In genomic region chr5:56910123-56910951, GRCh38 we compare ENCODE assay signal across 8 cellular contexts. TPM values are rescaled to one million over a fixed set of nuclear protein-coding genes. Genes with fewer than 3 reads are reported as not detected.
DNase-seq lines count a peak whose midpoint lies in the region; ATAC-seq and TF ChIP-seq lines count a peak whose summit lies in the region.

No MANE protein-coding gene starts in this region.

- no peaks in the 10 kb centered on the region for H3K36me3 ChIP-seq in Loucy (ENCODE audit: insufficient read depth, low read length)
- no peaks in the 10 kb centered on the region for H3K36me3 ChIP-seq in endodermal cell (ENCODE audit: control insufficient read depth, insufficient read depth, low read length)
- no peaks in the 10 kb centered on the region for H3K36me3 ChIP-seq in muscle layer of colon (ENCODE audit: insufficient read depth, low read length)
- H3K36me3 ChIP-seq in thoracic aorta = no peaks in the 10 kb centered on the region

- H3K27me3 ChIP-seq in Loucy (ENCODE audit: insufficient read depth, low read length, poor library complexity, severe bottlenecking) (no peaks in the 10 kb centered on the region), endodermal cell (ENCODE audit: control insufficient read depth, insufficient read depth, low read length, poor library complexity, severe bottlenecking) (no peaks in the 10 kb centered on the region), muscle layer of colon (ENCODE audit: control insufficient read depth in 1 of 2, insufficient read depth in 2 of 2, low read length in 2 of 2) (no peaks in the 10 kb centered on the region), thoracic aorta (replicated peaks; ENCODE audit: insufficient read depth) (no peaks in the 10 kb centered on the region)

- peak; percentile 30 for DNase-seq in NCI-H510A treated with DMSO at 0.1 percent for 48 hours (lab: John Stamatoyannopoulos, UW)
- no peak for DNase-seq in NCI-H510A (lab: John Stamatoyannopoulos, UW)
- DNase-seq in HEK293T (ENCODE audit: extremely low spot score) = peak; percentile 15
- peak; percentile 47 for DNase-seq in endodermal cell
- peak; percentile 5 for DNase-seq in thoracic aorta (ENCODE audit: low spot score)

- no peaks in the 10 kb centered on the region for H3K9me2 ChIP-seq in Loucy (replicated peaks; ENCODE audit: low read depth, low read length)

- H3K4me3 ChIP-seq in Loucy (ENCODE audit: low read length, poor library complexity, severe bottlenecking) (peak overlapping the region; percentile 86), endodermal cell (ENCODE audit: low read length) (peak overlapping the region; percentile 92), muscle layer of colon (ENCODE audit: low read depth in 1 of 2, low read length in 2 of 2) (peak overlapping the region; percentile 81 to 98), thoracic aorta (peak overlapping the region; percentile 98)

- H3K27ac ChIP-seq in VCaP = peak overlapping the region; percentile 89
- H3K27ac ChIP-seq in endodermal cell (ENCODE audit: low read depth, low read length) = peak overlapping the region; percentile 94
- H3K27ac ChIP-seq in muscle layer of colon (ENCODE audit: low read depth, low read length) = peak overlapping the region; percentile 99
- peak overlapping the region; percentile 91 to 98 for H3K27ac ChIP-seq in thoracic aorta

- TF ChIP-seq CTCF in Loucy (conservative IDR thresholded peaks at IDR 0.05; ENCODE audit: low read length) (no peak), VCaP (conservative IDR thresholded peaks at IDR 0.05) (no peak), endodermal cell (conservative IDR thresholded peaks at IDR 0.05) (no peak), thoracic aorta (IDR thresholded peaks at IDR 0.05) (no peak)

- ATAC-seq in thoracic aorta (ENCODE audit: insufficient number of reproducible peaks, low FRiP score, low read depth) = peak; percentile 15

- POLR2A ChIA-PET in HEK293T (lab: Yijun Ruan, JAX) = interaction anchor here (0.8 to 2.9 kb wide), 28 partner anchors 8 to 315 kb away, joined by 3 to 32 read pairs (median 4); no protein-coding TSS in a partner anchor

- H3K36me3 Mint-ChIP-seq in endodermal cell (ENCODE audit: low read depth) = peaks cover 9% of the 10 kb centered on the region

- no peaks in the 10 kb centered on the region for H4K20me1 ChIP-seq in Loucy (ENCODE audit: insufficient read depth, low read length, poor library complexity, severe bottlenecking)

- H3K4me1 Mint-ChIP-seq in endodermal cell = peaks cover 14% of the 10 kb centered on the region

- H3K27ac Mint-ChIP-seq in endodermal cell = peak overlapping the region; percentile 94

- CTCF ChIA-PET in HEK293T (lab: Yijun Ruan, JAX) = interaction anchor here (0.7 to 1.4 kb wide), 3 partner anchors 40 to 242 kb away, joined by 3 to 6 read pairs (median 3); no protein-coding TSS in a partner anchor

- peak overlapping the region; percentile 81 for H3K4me2 ChIP-seq in Loucy (ENCODE audit: low read depth, low read length, poor library complexity, severe bottlenecking)

- no peaks in the 10 kb centered on the region for H3F3A ChIP-seq in Loucy (ENCODE audit: low read depth)

- WGBS in endodermal cell (ENCODE audit: insufficient coverage in 1 of 2, insufficient read length in 1 of 2), 2 experiments = 22 to 23% methylated on average over 28 to 32 of the region's 32 CpGs

- peak overlapping the region; percentile 96 for H3K9ac ChIP-seq in Loucy (ENCODE audit: low read depth, low read length, poor library complexity, severe bottlenecking)
- peak overlapping the region; percentile 92 for H3K9ac ChIP-seq in endodermal cell (ENCODE audit: extremely low read depth, low read length, poor library complexity, severe bottlenecking)
- peak overlapping the region; percentile 92 for H3K9ac ChIP-seq in muscle layer of colon (ENCODE audit: low read length)

- no peaks in the 10 kb centered on the region; the same call in 1 of the 2 replicates for H3K9me3 ChIP-seq in Loucy (ENCODE audit: insufficient read depth, low read depth, low read length)
- H3K9me3 ChIP-seq in endodermal cell (ENCODE audit: control insufficient read depth, low read length) = peaks cover 9% of the 10 kb centered on the region
- no peaks in the 10 kb centered on the region for H3K9me3 ChIP-seq in muscle layer of colon (ENCODE audit: low read length)
- no peaks in the 10 kb centered on the region for H3K9me3 ChIP-seq in thoracic aorta

- peaks cover 15% of the 10 kb centered on the region for H3K79me2 ChIP-seq in Loucy (ENCODE audit: insufficient read depth, low read length)

- peak overlapping the region; percentile 82 for H3K4me3 Mint-ChIP-seq in endodermal cell

- no peaks in the 10 kb centered on the region for H3K27me3 Mint-ChIP-seq in endodermal cell (ENCODE audit: insufficient read depth)

- H3K9me3 Mint-ChIP-seq in endodermal cell = no peaks in the 10 kb centered on the region

- peak overlapping the region; percentile 96 for H2AFZ ChIP-seq in Loucy (ENCODE audit: low read length)

- H3K4me1 ChIP-seq in Loucy (ENCODE audit: insufficient read depth, low read length, poor library complexity, severe bottlenecking) (peaks cover 21% of the 10 kb centered on the region), endodermal cell (ENCODE audit: control insufficient read depth, insufficient read depth, low read length) (no peaks in the 10 kb centered on the region), muscle layer of colon (ENCODE audit: insufficient read depth, low read length) (no peaks in the 10 kb centered on the region), thoracic aorta (ENCODE audit: control insufficient read depth in 1 of 2, low read depth in 2 of 2) (peaks cover 4 to 7% of the 10 kb centered on the region in 2 donors)

TF ChIP-seq in HEK293T, 16 proteins besides CTCF, POLR2A, EP300 and RAD21:
- TF ChIP-seq LEF1 (IDR thresholded peaks at IDR 0.05; ENCODE audit: borderline replicate concordance) (no peak), L3MBTL2 (conservative IDR thresholded peaks at IDR 0.05) (peak; percentile 56)

RNA-seq across cellular contexts. Expression of gene SETD9, which starts 0.9 kb away (rescaled TPM):
- 10 to 100 TPM in 1 of 2 donors, 1 to 10 TPM in 1; 5.0 to 14.9 TPM for total RNA-seq in endodermal cell
- polyA plus RNA-seq in endodermal cell (2013, experiment 1 of 2) = 10.2 TPM
- polyA plus RNA-seq in endodermal cell (2013, experiment 2 of 2) = 8.5 TPM
- total RNA-seq in thoracic aorta = 1 to 10 TPM; 5.1 to 8.8 TPM

RNA-seq across cellular contexts. Expression of gene MIER3, which starts 41.6 kb away (rescaled TPM):
- total RNA-seq in endodermal cell = 10 to 100 TPM; 48.3 to 51.8 TPM
- 20.0 TPM for polyA plus RNA-seq in endodermal cell (2013, experiment 1 of 2)
- polyA plus RNA-seq in endodermal cell (2013, experiment 2 of 2) = 19.1 TPM
- 10 to 100 TPM; 15.4 to 39.4 TPM for total RNA-seq in thoracic aorta
